22 cellular contexts compared by ENCODE assay signal in the genomic region with DNA sequence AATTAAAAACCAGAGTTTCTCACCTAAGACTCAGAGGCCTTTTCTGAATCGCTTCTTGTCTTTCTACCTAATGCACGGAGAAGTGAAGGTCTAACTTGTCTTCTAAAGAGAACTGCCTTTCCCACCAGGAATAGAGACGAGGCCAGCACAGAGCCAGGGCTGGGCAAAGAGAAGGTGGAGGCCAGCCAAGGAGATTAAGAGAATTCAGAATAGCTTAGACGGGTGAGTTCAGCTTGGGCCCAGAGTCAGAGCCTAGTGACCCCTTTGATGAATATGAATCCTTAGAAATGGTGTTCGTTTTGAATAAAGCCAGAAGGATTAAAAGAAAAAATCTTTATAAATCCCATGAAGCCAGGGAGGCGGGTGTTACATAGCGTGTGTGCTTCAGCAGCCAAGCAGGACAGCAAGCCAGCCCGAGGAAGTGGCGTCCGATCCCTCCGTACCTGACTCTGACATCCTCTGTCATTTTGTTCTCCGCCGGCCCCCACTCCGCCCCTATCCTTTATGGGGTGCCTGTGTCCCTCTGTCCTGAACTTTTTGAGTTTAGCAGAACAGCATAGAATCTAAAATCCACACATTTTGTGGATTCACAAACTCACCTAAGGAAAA. TPM values are rescaled to one million over a fixed set of nuclear protein-coding genes. Genes with fewer than 3 reads are reported as not detected.
"Had no signal": no experiment of that assay in that cellular context is flagged by ENCODE, and none has a peak within 500 bp of the region (broad histone marks: within the 10 kb centered on the region; RNA-seq: fewer than 3 reads in every experiment).

No MANE protein-coding gene starts in this region.

- H3K4me3 ChIP-seq: K562, SJSA1, SK-N-MC had no signal

- ATAC-seq: K562, Panc1, PC-3 had no signal

- DNase-seq: Kasumi-1, MM.1S, NCI-H1092 treated with DMSO at 0.1 percent for 48 hours, NCI-H1436, NCI-H187, NCI-H2029, NCI-H2081 treated with DMSO at 0.1 percent for 48 hours, NCI-H2171, NCI-H226, NCI-H446, NCI-H510A, NCI-H524 treated with DMSO at 0.1 percent for 48 hours, NCI-H69, NCI-H774, PC-3, SIG-M5 had no signal

RNA-seq across cellular contexts. Expression of a gene that starts 7.4 kb away (rescaled TPM):
- total RNA-seq: K562, M059J, OCI-LY7, PC-3, SJSA1 had no signal

RNA-seq across cellular contexts. Expression of a gene that starts 11.3 kb away (rescaled TPM):
- total RNA-seq: K562, OCI-LY7 had no signal

RNA-seq across cellular contexts. Expression of a gene that starts 23.0 kb away (rescaled TPM):
- total RNA-seq: K562, M059J, OCI-LY7, PC-3, SJSA1 had no signal
